20 cellular contexts compared by ENCODE assay signal in genomic region chr12:63849641-63850040, GRCh38. TPM values are rescaled to one million over a fixed set of nuclear protein-coding genes. Genes with fewer than 3 reads are reported as not detected.
DNase-seq lines count a peak whose midpoint lies in the region; ATAC-seq and TF ChIP-seq lines count a peak whose summit lies in the region.
"Had no signal": no experiment of that assay in that cellular context is flagged by ENCODE, and none has a peak within 500 bp of the region (broad histone marks: within the 10 kb centered on the region; RNA-seq: fewer than 3 reads in every experiment).

No MANE protein-coding gene starts in this region.

- DNase-seq in Caki2 (ENCODE audit: low read depth) (peak; percentile 50), PC-9 (no peak), endothelial cell (ENCODE audit: low spot score) (no peak), osteoblast (ENCODE audit: insufficient read length, low spot score, missing footprints) (peak; percentile 60), activated gamma-delta T cell (lab: John Stamatoyannopoulos, UW) (no peak), tibial artery (no peak)
- no peak for DNase-seq in CD4-positive, alpha-beta T cell
- DNase-seq: BE2C, COR-L47, DMS153, GOT3, KG1, NCI-H1105 treated with DMSO at 0.1 percent for 48 hours, NCI-H1694, NCI-H2171, NCI-H345, NCI-H524, NCI-H82, Right ventricle myocardium superior had no signal

- H3K27me3 ChIP-seq in PC-9 (ENCODE audit: insufficient read depth, low read depth) (no peaks in the 10 kb centered on the region), osteoblast (ENCODE audit: insufficient read depth, low read length) (no peaks in the 10 kb centered on the region), tibial artery (no peaks in the 10 kb centered on the region)
- peaks cover 13% of the 10 kb centered on the region for H3K27me3 ChIP-seq in CD4-positive, alpha-beta T cell (ENCODE audit: control insufficient read depth, insufficient read depth, low read length)
- H3K27me3 ChIP-seq: BE2C had no signal

- CTCF ChIA-PET in PC-9 (lab: Charles Lee), result no interaction called here
- CTCF ChIA-PET in CD4-positive, alpha-beta T cell (lab: Charles Lee), result no interaction called here

- no peaks in the 10 kb centered on the region for H3K9me3 ChIP-seq in PC-9 (ENCODE audit: insufficient read depth, low read depth)
- H3K9me3 ChIP-seq in osteoblast (ENCODE audit: low read depth, low read length), result no peaks in the 10 kb centered on the region
- H3K9me3 ChIP-seq in tibial artery, result no peaks in the 10 kb centered on the region
- H3K9me3 ChIP-seq in CD4-positive, alpha-beta T cell (ENCODE audit: control insufficient read depth, low read length), result no peaks in the 10 kb centered on the region
- H3K9me3 ChIP-seq: BE2C had no signal

- no peak overlapping the region for H3K27ac Mint-ChIP-seq in endothelial cell (ENCODE audit: unreplicated experiment)
- no peak overlapping the region for H3K27ac Mint-ChIP-seq in CD4-positive, alpha-beta T cell

- no peaks in the 10 kb centered on the region for H3K36me3 Mint-ChIP-seq in endothelial cell (ENCODE audit: low read depth, unreplicated experiment)
- no peaks in the 10 kb centered on the region for H3K36me3 Mint-ChIP-seq in CD4-positive, alpha-beta T cell (ENCODE audit: low read depth)

- H3K4me1 Mint-ChIP-seq in endothelial cell (ENCODE audit: unreplicated experiment), result peaks cover 37% of the 10 kb centered on the region
- peaks cover 4% of the 10 kb centered on the region for H3K4me1 Mint-ChIP-seq in CD4-positive, alpha-beta T cell (ENCODE audit: low read depth)

- H2AFZ ChIP-seq in PC-9, result no peak overlapping the region
- no peak overlapping the region for H2AFZ ChIP-seq in osteoblast (ENCODE audit: low read length)

- peak overlapping the region; percentile 68 for H3K4me3 Mint-ChIP-seq in endothelial cell (ENCODE audit: unreplicated experiment)
- H3K4me3 Mint-ChIP-seq in CD4-positive, alpha-beta T cell, result no peak overlapping the region

- H3K4me2 ChIP-seq in PC-9, result peak overlapping the region; percentile 55
- H3K4me2 ChIP-seq in osteoblast (ENCODE audit: insufficient read depth, low read length), result no peak overlapping the region

- H3K4me1 ChIP-seq in PC-9 (replicated peaks; ENCODE audit: insufficient read depth), result peaks cover 53% of the 10 kb centered on the region
- peaks cover 28% of the 10 kb centered on the region for H3K4me1 ChIP-seq in osteoblast (ENCODE audit: insufficient read depth, low read length)
- H3K4me1 ChIP-seq in tibial artery, result peaks cover 0 to 26% (median 9%) of the 10 kb centered on the region in 4 donors

- H4K20me1 ChIP-seq in PC-9 (ENCODE audit: insufficient read depth), result no peaks in the 10 kb centered on the region
- H4K20me1 ChIP-seq in osteoblast (ENCODE audit: insufficient read depth, low read length), result peaks cover 36% of the 10 kb centered on the region

- H3K4me3 ChIP-seq in PC-9 (no peak overlapping the region), osteoblast (ENCODE audit: insufficient read depth, low read length) (no peak overlapping the region), tibial artery (no peak overlapping the region)

- peaks cover 99% of the 10 kb centered on the region for H3K79me2 ChIP-seq in PC-9 (ENCODE audit: low read depth)
- H3K79me2 ChIP-seq in osteoblast (ENCODE audit: insufficient read depth, low read length), result peaks cover 99% of the 10 kb centered on the region

- intact Hi-C loops in PC-9 (cut with micrococcal nuclease; ENCODE audit: unreplicated experiment), result loop anchor here (5.0 to 10.0 kb wide), 5 partner anchors 53 to 273 kb away; no protein-coding TSS in a partner anchor
- intact Hi-C loops in tibial artery (cut with DNase I; ENCODE audit: low total_unique reads), result loop anchor here (10.0 kb wide), 2 partner anchors 235 to 535 kb away; no protein-coding TSS in a partner anchor
- intact Hi-C loops in CD4-positive, alpha-beta T cell (cut with DNase I, micrococcal nuclease), result no loop called here

- peaks cover under 1% of the 10 kb centered on the region for H3K27me3 Mint-ChIP-seq in endothelial cell (ENCODE audit: unreplicated experiment)
- H3K27me3 Mint-ChIP-seq in CD4-positive, alpha-beta T cell, result peaks cover 23% of the 10 kb centered on the region

- TF ChIP-seq CTCF in PC-9 (conservative IDR thresholded peaks at IDR 0.05), result no peak
- no peak for TF ChIP-seq CTCF in endothelial cell (IDR thresholded peaks at IDR 0.05; ENCODE audit: unreplicated experiment)
- no peak for TF ChIP-seq CTCF in osteoblast (IDR thresholded peaks at IDR 0.05; ENCODE audit: extremely low read depth, low read depth, low read length)
- no peak for TF ChIP-seq CTCF in tibial artery (IDR thresholded peaks at IDR 0.05)
- TF ChIP-seq CTCF in CD4-positive, alpha-beta T cell (IDR thresholded peaks at IDR 0.05), result no peak

- peaks cover 12% of the 10 kb centered on the region; the same call in 1 of the 2 replicates for H3F3A ChIP-seq in PC-9 (ENCODE audit: insufficient read depth, low read depth)

- BruUV-seq in PC-9 (replicated peaks; lab: Mats Ljungman, UMichigan), result no TSS peak

- no peak for ATAC-seq in CD4-positive, alpha-beta T cell (ENCODE audit: poor library complexity)
- ATAC-seq: HCT116 had no signal

- H3K27ac ChIP-seq in PC-9 (no peak overlapping the region), osteoblast (ENCODE audit: low read depth, low read length) (no peak overlapping the region), tibial artery (no peak overlapping the region)
- no peak overlapping the region for H3K27ac ChIP-seq in CD4-positive, alpha-beta T cell (ENCODE audit: low read depth, low read length)

- POLR2A ChIA-PET in PC-9 (lab: Charles Lee; ENCODE audit: unreplicated experiment), result interaction anchor here (0.6 kb wide), 1 partner anchor 68 kb away, joined by 3 read pairs; no protein-coding TSS in a partner anchor
- POLR2A ChIA-PET in CD4-positive, alpha-beta T cell (lab: Charles Lee), result no interaction called here

- H3K9me3 Mint-ChIP-seq in endothelial cell (ENCODE audit: unreplicated experiment), result no peaks in the 10 kb centered on the region
- H3K9me3 Mint-ChIP-seq in CD4-positive, alpha-beta T cell, result no peaks in the 10 kb centered on the region

- H3K36me3 ChIP-seq in PC-9 (ENCODE audit: low read depth), result 0 out of 2 replicates have a peak, but pooled peaks cover 8% of the 10 kb centered on the region
- no peaks in the 10 kb centered on the region for H3K36me3 ChIP-seq in osteoblast (ENCODE audit: insufficient read depth, low read length)
- no peaks in the 10 kb centered on the region for H3K36me3 ChIP-seq in tibial artery
- H3K36me3 ChIP-seq: BE2C had no signal

- in situ Hi-C loops in Caki2 (cut with HindIII; ENCODE audit: low pct_unique_long_range_greater_than_20kb, low sequenced_read_pairs), result loop anchor here (25.0 kb wide), 1 partner anchor 413 kb away; no protein-coding TSS in a partner anchor

- H3K9me2 ChIP-seq in PC-9 (ENCODE audit: insufficient read depth), result no peaks in the 10 kb centered on the region

RNA-seq across cellular contexts. Expression of gene SRGAP1, which starts 5.1 kb away (rescaled TPM):
- 7.6 and 30.0 TPM in 2 replicates for total RNA-seq in Caki2 (2014; rRNA removed; shearing (Covaris generic); ENCODE audit: low replicate concordance)
- total RNA-seq in PC-9 (2021), result 18.0 and 24.5 TPM in 2 replicates
- total RNA-seq in endothelial cell (ENCODE audit: unreplicated experiment), result 49.3 TPM
- 24.8 and 26.1 TPM in 2 replicates for total RNA-seq in osteoblast
- under 1 TPM in 1 of 2 experiments, not detected in 1; 0.03 TPM for total RNA-seq in CD4-positive, alpha-beta T cell

Comparison
In these comparisons a context has a peak if more than half of its experiments do, and no peak if none do; other contexts are left out.
1. DNase-seq: peak in Caki2 (single experiment) and osteoblast (single experiment); none in PC-9 (0 of 2), endothelial cell (single experiment), activated gamma-delta T cell (single experiment), tibial artery (0 of 2) and CD4-positive, alpha-beta T cell (0 of 10).
2. intact Hi-C loops: an anchor here in PC-9 (5.0 to 10.0 kb wide) and tibial artery (10.0 kb wide); none called in CD4-positive, alpha-beta T cell.